In the genomic region with DNA sequence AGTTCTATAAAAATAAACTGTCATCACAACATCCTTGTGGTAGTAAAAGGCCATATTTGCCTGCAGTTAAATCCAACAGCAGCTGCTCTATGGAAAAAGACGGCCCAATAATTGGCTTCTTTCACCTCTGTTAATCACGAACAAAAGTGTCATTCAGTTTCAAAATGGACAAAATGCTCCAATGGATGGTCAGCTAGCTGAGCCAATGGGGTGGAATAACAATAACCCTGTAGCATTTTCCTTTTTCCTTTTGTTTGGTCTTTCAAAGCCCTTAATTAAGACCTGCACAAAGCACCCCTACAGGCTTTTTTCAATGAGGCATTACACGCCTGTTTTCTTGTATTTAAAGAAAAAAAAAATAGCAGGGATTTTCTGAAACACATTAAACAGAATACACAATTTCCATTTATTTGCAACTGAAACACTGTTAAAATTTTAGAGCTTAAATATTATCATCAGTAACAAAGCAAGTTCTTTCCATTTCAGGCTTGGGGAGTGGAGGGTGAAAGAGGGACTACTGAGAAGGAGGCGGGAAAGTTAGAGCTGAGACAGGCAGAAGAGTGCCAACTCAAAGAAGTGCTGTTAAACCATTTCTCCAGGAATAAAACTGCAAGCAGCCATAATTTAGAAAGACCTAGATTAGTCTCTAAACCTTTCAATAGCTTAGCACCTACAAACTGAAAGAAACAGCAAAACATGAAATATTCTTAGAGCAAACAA, we compare ENCODE assay signal across 14 cellular contexts. TPM values are rescaled to one million over a fixed set of nuclear protein-coding genes. Genes with fewer than 3 reads are reported as not detected.
A peak's percentile ranks its signal among the peaks of the same experiment; 100 is the strongest.
DNase-seq lines count a peak whose midpoint lies in the region; ATAC-seq and TF ChIP-seq lines count a peak whose summit lies in the region.
"Had no signal": no experiment of that assay in that cellular context is flagged by ENCODE, and none has a peak within 500 bp of the region (broad histone marks: within the 10 kb centered on the region; RNA-seq: fewer than 3 reads in every experiment).

No MANE protein-coding gene starts in this region.

- no peak overlapping the region for H2AFZ ChIP-seq in mammary epithelial cell (ENCODE audit: low read depth, low read length)

- intact Hi-C loops in dorsolateral prefrontal cortex (cut with DNase I) (no loop called here), mammary epithelial cell (cut with micrococcal nuclease) (no loop called here)

- in situ Hi-C loops in mammary epithelial cell (cut with MboI; ENCODE audit: low sequenced_read_pairs in 2 of 2) = no loop called here

- H4K20me1 ChIP-seq in mammary epithelial cell (ENCODE audit: insufficient read depth, low read length) = no peaks in the 10 kb centered on the region

- H3K27me3 ChIP-seq in dorsolateral prefrontal cortex (no peaks in the 10 kb centered on the region), mammary epithelial cell (ENCODE audit: insufficient read depth, low read length) (no peaks in the 10 kb centered on the region)

- dilution Hi-C loops in mammary epithelial cell (cut with HindIII; ENCODE audit: low sequenced_read_pairs) = no loop called here

- no peaks in the 10 kb centered on the region for H3K36me3 Mint-ChIP-seq in nephron (ENCODE audit: low read depth)
- no peaks in the 10 kb centered on the region for H3K36me3 Mint-ChIP-seq in stimulated activated effector memory CD8-positive, alpha-beta T cell treated with anti-CD3 and anti-CD28 coated beads, Interleukin-12 subunit alpha, Interleukin-12 subunit beta, amount 100 ng/mL, for 72 hours
- H3K36me3 Mint-ChIP-seq: natural killer cell treated with Interleukin-12 subunit alpha and Interleukin-12 subunit beta and Interleukin-15 and Interleukin-18, amount 100 ng/mL, for 72 hours had no signal

- WGBS in mammary epithelial cell (ENCODE audit: low coverage, missing lambda C conversion rate) = 87% methylated on average over 4 of the region's 4 CpGs

- H3K4me2 ChIP-seq in mammary epithelial cell (ENCODE audit: insufficient read depth, low read depth, low read length) = no peak overlapping the region

- H3K4me1 Mint-ChIP-seq in nephron = peaks cover 50% of the 10 kb centered on the region
- H3K4me1 Mint-ChIP-seq in stimulated activated effector memory CD8-positive, alpha-beta T cell treated with anti-CD3 and anti-CD28 coated beads, Interleukin-12 subunit alpha, Interleukin-12 subunit beta, amount 100 ng/mL, for 72 hours = no peaks in the 10 kb centered on the region

- POLR2A ChIA-PET in HEK293T (lab: Yijun Ruan, JAX) = interaction anchor here (1.2 to 1.3 kb wide), 2 partner anchors 13 to 29 kb away, joined by 3 to 4 read pairs; a partner anchor contains a TSS

- H3K27ac Mint-ChIP-seq in nephron = peak overlapping the region; percentile 68 to 96 (median 77)
- H3K27ac Mint-ChIP-seq in stimulated activated effector memory CD8-positive, alpha-beta T cell treated with anti-CD3 and anti-CD28 coated beads, Interleukin-12 subunit alpha, Interleukin-12 subunit beta, amount 100 ng/mL, for 72 hours = no peak overlapping the region
- H3K27ac Mint-ChIP-seq: effector memory CD8-positive, alpha-beta T cell; natural killer cell treated with Interleukin-12 subunit alpha and Interleukin-12 subunit beta and Interleukin-15 and Interleukin-18, amount 100 ng/mL, for 72 hours; T-helper 2 cell treated with Interferon-gamma antibody and Interleukin-4, amounts not matched to agents 5 μg/mL and 100 μg/mL, for 36 hours had no signal

- no peaks in the 10 kb centered on the region for H3K36me3 ChIP-seq in mammary epithelial cell (ENCODE audit: insufficient read depth, low read length)

- H3K4me1 ChIP-seq in mammary epithelial cell (ENCODE audit: insufficient read depth, low read length) = peaks cover 28% of the 10 kb centered on the region

- H3K9me3 Mint-ChIP-seq in nephron = no peaks in the 10 kb centered on the region
- no peaks in the 10 kb centered on the region for H3K9me3 Mint-ChIP-seq in stimulated activated effector memory CD8-positive, alpha-beta T cell treated with anti-CD3 and anti-CD28 coated beads, Interleukin-12 subunit alpha, Interleukin-12 subunit beta, amount 100 ng/mL, for 72 hours
- H3K9me3 Mint-ChIP-seq: effector memory CD8-positive, alpha-beta T cell; T-helper 2 cell treated with Interferon-gamma antibody and Interleukin-4, amounts not matched to agents 5 μg/mL and 100 μg/mL, for 36 hours had no signal

- peak overlapping the region in 29 of 59 donors; percentile 0 to 57 (median 19) for H3K4me3 ChIP-seq in dorsolateral prefrontal cortex
- no peak overlapping the region for H3K4me3 ChIP-seq in mammary epithelial cell (replicated peaks in 1 of 3; ENCODE audit: insufficient read depth in 1 of 3, low read depth in 2 of 3, low read length in 3 of 3)

- peak overlapping the region in 2 of 3 experiments; percentile 4 to 12 for H3K4me3 Mint-ChIP-seq in nephron
- H3K4me3 Mint-ChIP-seq in stimulated activated effector memory CD8-positive, alpha-beta T cell treated with anti-CD3 and anti-CD28 coated beads, Interleukin-12 subunit alpha, Interleukin-12 subunit beta, amount 100 ng/mL, for 72 hours = no peak overlapping the region
- H3K4me3 Mint-ChIP-seq: effector memory CD8-positive, alpha-beta T cell; natural killer cell treated with Interleukin-12 subunit alpha and Interleukin-12 subunit beta and Interleukin-15 and Interleukin-18, amount 100 ng/mL, for 72 hours; T-helper 2 cell treated with Interferon-gamma antibody and Interleukin-4, amounts not matched to agents 5 μg/mL and 100 μg/mL, for 36 hours had no signal

- no peak for ATAC-seq in stimulated activated effector memory CD8-positive, alpha-beta T cell treated with anti-CD3 and anti-CD28 coated beads, Interleukin-12 subunit alpha, Interleukin-12 subunit beta, amount 100 ng/mL, for 72 hours
- no peak for ATAC-seq in GM21390 (IDR thresholded peaks at IDR 0.05; ENCODE audit: unreplicated experiment)
- ATAC-seq: effector memory CD8-positive, alpha-beta T cell; natural killer cell treated with Interleukin-12 subunit alpha and Interleukin-12 subunit beta and Interleukin-15 and Interleukin-18, amount 100 ng/mL, for 72 hours had no signal

- H3K9ac ChIP-seq in mammary epithelial cell (ENCODE audit: insufficient read depth, low read length) = no peak overlapping the region

- DNase-seq in DMS79 treated with DMSO at 0.1 percent for 48 hours (lab: John Stamatoyannopoulos, UW) (peak; percentile 85), NCI-H2107 treated with DMSO at 0.1 percent for 48 hours (lab: John Stamatoyannopoulos, UW; ENCODE audit: unreplicated experiment) (peak; percentile 90), dorsolateral prefrontal cortex (peak in 1 of 10 donors; percentile 26), HEK293T (ENCODE audit: extremely low spot score) (no peak), mammary epithelial cell (no peak)
- DNase-seq in stimulated activated effector memory CD8-positive, alpha-beta T cell treated with anti-CD3 and anti-CD28 coated beads, Interleukin-12 subunit alpha, Interleukin-12 subunit beta, amount 100 ng/mL, for 72 hours (ENCODE audit: low spot score in 2 of 2) = no peak
- DNase-seq: AML-193; effector memory CD8-positive, alpha-beta T cell; GOT3; stimulated activated naive CD4-positive, alpha-beta T cell treated with Interleukin-2 at 50 U/mL for 16 hours had no signal

- H3K79me2 ChIP-seq in mammary epithelial cell (ENCODE audit: insufficient read depth, low read length) = peaks cover 82% of the 10 kb centered on the region

- no TSS peak for BruUV-seq in mammary epithelial cell (replicated peaks; lab: Mats Ljungman, UMichigan)

- H3K27ac ChIP-seq in dorsolateral prefrontal cortex (peak overlapping the region; percentile 2 to 96 (median 81)), mammary epithelial cell (ENCODE audit: insufficient read depth, low read depth, low read length) (no peak overlapping the region)

- TF ChIP-seq CTCF in dorsolateral prefrontal cortex (IDR thresholded peaks at IDR 0.05 in 54 of 56, conservative IDR thresholded peaks at IDR 0.05 in 2 of 56; ENCODE audit: low read depth in 1 of 56, partially characterized antibody in 56 of 56) (peak in 14 of 56 donors; percentile 6 to 38 (median 22)), nephron (IDR thresholded peaks at IDR 0.05; ENCODE audit: unreplicated experiment in 3 of 3) (no peak), mammary epithelial cell (conservative IDR thresholded peaks at IDR 0.05 in 1 of 2, IDR thresholded peaks at IDR 0.05 in 1 of 2; ENCODE audit: extremely low read depth in 1 of 2, insufficient read depth in 1 of 2, low read depth in 1 of 2, low read length in 2 of 2) (no peak)

- CTCF ChIA-PET in HEK293T (lab: Yijun Ruan, JAX) (interaction anchor here (0.6 to 1.1 kb wide), 2 partner anchors 235 to 260 kb away, joined by 4 to 5 read pairs; no protein-coding TSS in a partner anchor), mammary epithelial cell (lab: Charles Lee; ENCODE audit: low non-redundant PET) (no interaction called here)

- no peaks in the 10 kb centered on the region for H3K9me3 ChIP-seq in mammary epithelial cell (replicated peaks; ENCODE audit: insufficient read depth, low read length)

- H3K27me3 Mint-ChIP-seq in nephron (ENCODE audit: low read depth) = no peaks in the 10 kb centered on the region

TF ChIP-seq in HEK293T, 16 proteins besides CTCF, POLR2A, EP300 and RAD21:
- TF ChIP-seq HDGF (IDR thresholded peaks at IDR 0.05; ENCODE audit: borderline replicate concordance) (no peak), NFRKB (IDR thresholded peaks at IDR 0.05) (no peak)

RNA-seq across cellular contexts. Expression of a gene that starts 28.7 kb away (rescaled TPM):
- total RNA-seq in dorsolateral prefrontal cortex (10 to 100 TPM; 13.8 to 46.9 (median 27.6) TPM), mammary epithelial cell (10 to 100 TPM; 27.8 to 45.8 TPM)
- polyA plus RNA-seq in mammary epithelial cell = 19.3 TPM
- 93.1 TPM for polyA minus RNA-seq in mammary epithelial cell

Comparison
In these comparisons a context has a peak if more than half of its experiments do, and no peak if none do; other contexts are left out.
1. DNase-seq: peak in DMS79 treated with DMSO at 0.1 percent for 48 hours (single experiment) and NCI-H2107 treated with DMSO at 0.1 percent for 48 hours (single experiment); none in stimulated activated effector memory CD8-positive, alpha-beta T cell treated with anti-CD3 and anti-CD28 coated beads, Interleukin-12 subunit alpha, Interleukin-12 subunit beta, amount 100 ng/mL, for 72 hours (0 of 2), HEK293T (single experiment) and mammary epithelial cell (single experiment).